ENCODE assay signal across 39 cellular contexts in genomic region chr4:16136771-16137170, GRCh38. TPM values are rescaled to one million over a fixed set of nuclear protein-coding genes. Genes with fewer than 3 reads are reported as not detected.
"Had no signal": no experiment of that assay in that cellular context is flagged by ENCODE, and none has a peak within 500 bp of the region (broad histone marks: within the 10 kb centered on the region; RNA-seq: fewer than 3 reads in every experiment).

No MANE protein-coding gene starts in this region.

- H3K4me3 Mint-ChIP-seq: activated CD4-positive, alpha-beta T cell treated with anti-CD3 and anti-CD28 coated beads, Interleukin-2, amount 10 ng/mL, durations not matched to agents 7 days and 5 days; activated CD8-positive, alpha-beta T cell treated with anti-CD3 and anti-CD28 coated beads for 36 hours; activated naive CD4-positive, alpha-beta T cell treated with anti-CD3 and anti-CD28 coated beads for 36 hours; activated naive CD8-positive, alpha-beta T cell treated with anti-CD3 and anti-CD28 coated beads for 36 hours; activated T-cell treated with anti-CD3 and anti-CD28 coated beads, Interleukin-2, amount 50 U/mL, for 72 hours; mesothelial cell of epicardium; naive thymus-derived CD8-positive, alpha-beta T cell; neural crest cell; stimulated activated memory B cell treated with anti-CD40 and anti-IgM and Interleukin-4, amounts not matched to agents 10 μg/mL and 1 μg/mL and 100 μg/mL, for 72 hours had no signal

- H3K4me1 Mint-ChIP-seq: activated CD4-positive, alpha-beta T cell treated with anti-CD3 and anti-CD28 coated beads, Interleukin-2, amount 10 ng/mL, durations not matched to agents 7 days and 5 days; activated naive CD8-positive, alpha-beta T cell treated with anti-CD3 and anti-CD28 coated beads for 36 hours; mesothelial cell of epicardium; neural crest cell; stimulated activated memory B cell treated with anti-CD40 and anti-IgM and Interleukin-4, amounts not matched to agents 10 μg/mL and 1 μg/mL and 100 μg/mL, for 72 hours had no signal

- H3K36me3 ChIP-seq: adrenal gland, colonic mucosa, pancreas, prostate gland, stomach, thyroid gland, upper lobe of left lung, vagina had no signal

- H3K4me3 ChIP-seq: adrenal gland, body of pancreas, colonic mucosa, dorsolateral prefrontal cortex, pancreas, prostate gland, stomach, thyroid gland, upper lobe of left lung, vagina had no signal

- H3K36me3 Mint-ChIP-seq: mesothelial cell of epicardium; stimulated activated memory B cell treated with anti-CD40 and anti-IgM and Interleukin-4, amounts not matched to agents 10 μg/mL and 1 μg/mL and 100 μg/mL, for 72 hours had no signal

- H3K27ac ChIP-seq: adrenal gland, body of pancreas, colonic mucosa, dorsolateral prefrontal cortex, pancreas, prostate gland, stomach, thyroid gland, upper lobe of left lung, vagina had no signal

- H3K27me3 ChIP-seq: body of pancreas, colonic mucosa, dorsolateral prefrontal cortex, pancreas, stomach, thyroid gland, upper lobe of left lung, vagina had no signal

- H3K9me3 ChIP-seq: adrenal gland, body of pancreas, colonic mucosa, prostate gland, thyroid gland, upper lobe of left lung, vagina had no signal

- H3K9me3 Mint-ChIP-seq: activated CD4-positive, alpha-beta T cell treated with anti-CD3 and anti-CD28 coated beads, Interleukin-2, amount 10 ng/mL, durations not matched to agents 7 days and 5 days; activated CD8-positive, alpha-beta T cell treated with anti-CD3 and anti-CD28 coated beads for 36 hours had no signal

- H3K4me1 ChIP-seq: adrenal gland, pancreas, prostate gland, vagina had no signal

- DNase-seq: activated CD4-positive, alpha-beta T cell treated with anti-CD3 and anti-CD28 coated beads for 1 hour; activated CD4-positive, alpha-beta T cell treated with anti-CD3 and anti-CD28 coated beads, Interleukin-2, amount 10 ng/mL, durations not matched to agents 7 days and 5 days; activated CD8-positive, alpha-beta T cell treated with anti-CD3 and anti-CD28 coated beads for 36 hours; activated effector memory CD4-positive, alpha-beta T cell treated with Interleukin-2 at 50 U/mL for 16 hours; activated naive CD4-positive, alpha-beta T cell treated with anti-CD3 and anti-CD28 coated beads for 36 hours; activated naive CD8-positive, alpha-beta T cell treated with anti-CD3 and anti-CD28 coated beads for 36 hours; activated T-cell treated with anti-CD3 and anti-CD28 coated beads for 4 hours; activated T-cell treated with anti-CD3 and anti-CD28 coated beads, Interleukin-2, amount 50 U/mL, for 72 hours; adrenal gland; aorta; body of pancreas; cerebellar nuclear complex; colonic mucosa; dorsolateral prefrontal cortex; effector memory CD4-positive, alpha-beta T cell; foreskin fibroblast; head of caudate nucleus; hippocampal formation; left cardiac atrium; left ventricle myocardium superior; naive thymus-derived CD8-positive, alpha-beta T cell; nucleus accumbens; pancreas; retina; small intestine; stimulated activated CD4-positive, alpha-beta T cell treated with anti-CD3 and anti-CD28 coated beads, Interleukin-1b, Interleukin-23, amount 100 ng/mL, for 48 hours; stimulated activated CD4-positive, alpha-beta T cell treated with anti-CD3 and anti-CD28 coated beads, Interleukin-4, amount 100 ng/mL, for 4 hours; stimulated activated CD8-positive, alpha-beta memory T cell treated with anti-CD3 and anti-CD28 coated beads, Interleukin-4, amount 100 ng/mL, for 48 hours; stomach; T-helper 2 cell; thyroid gland had no signal

- H3K27ac Mint-ChIP-seq: activated CD4-positive, alpha-beta T cell treated with anti-CD3 and anti-CD28 coated beads, Interleukin-2, amount 10 ng/mL, durations not matched to agents 7 days and 5 days; activated CD8-positive, alpha-beta T cell treated with anti-CD3 and anti-CD28 coated beads for 36 hours; activated naive CD4-positive, alpha-beta T cell treated with anti-CD3 and anti-CD28 coated beads for 36 hours; activated naive CD8-positive, alpha-beta T cell treated with anti-CD3 and anti-CD28 coated beads for 36 hours; activated T-cell treated with anti-CD3 and anti-CD28 coated beads, Interleukin-2, amount 50 U/mL, for 72 hours; mesothelial cell of epicardium; naive thymus-derived CD8-positive, alpha-beta T cell; stimulated activated memory B cell treated with anti-CD40 and anti-IgM and Interleukin-4, amounts not matched to agents 10 μg/mL and 1 μg/mL and 100 μg/mL, for 72 hours had no signal

RNA-seq across cellular contexts. Expression of gene PROM1, which starts 52.9 kb away (rescaled TPM):
- total RNA-seq: activated CD4-positive, alpha-beta T cell treated with anti-CD3 and anti-CD28 coated beads, Interleukin-2, amount 10 ng/mL, durations not matched to agents 7 days and 5 days; lung microvascular endothelial cell; naive thymus-derived CD8-positive, alpha-beta T cell; vagina had no signal
- polyA plus RNA-seq: keratinocyte; naive thymus-derived CD8-positive, alpha-beta T cell had no signal
